In genomic region chr16:20900299-20901067, GRCh38 we compare ENCODE assay signal across 1 cellular context.
TF ChIP-seq lines count a peak whose summit lies in the region.

A gene with protein sequence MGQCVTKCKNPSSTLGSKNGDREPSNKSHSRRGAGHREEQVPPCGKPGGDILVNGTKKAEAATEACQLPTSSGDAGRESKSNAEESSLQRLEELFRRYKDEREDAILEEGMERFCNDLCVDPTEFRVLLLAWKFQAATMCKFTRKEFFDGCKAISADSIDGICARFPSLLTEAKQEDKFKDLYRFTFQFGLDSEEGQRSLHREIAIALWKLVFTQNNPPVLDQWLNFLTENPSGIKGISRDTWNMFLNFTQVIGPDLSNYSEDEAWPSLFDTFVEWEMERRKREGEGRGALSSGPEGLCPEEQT (minus strand): TSS chr16:20900358. CDS start chr16:20862538, 37,820 bp downstream.
A gene with protein sequence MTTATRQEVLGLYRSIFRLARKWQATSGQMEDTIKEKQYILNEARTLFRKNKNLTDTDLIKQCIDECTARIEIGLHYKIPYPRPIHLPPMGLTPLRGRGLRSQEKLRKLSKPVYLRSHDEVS (plus strand): TSS chr16:20900771. CDS start chr16:20915556, 14,785 bp downstream.

TF ChIP-seq in HepG2, 621 proteins besides CTCF, POLR2A, EP300 and RAD21 (continued from another document):
- TF ChIP-seq MAZ (IDR thresholded peaks at IDR 0.05; ENCODE audit: borderline replicate concordance, low read depth, low read length) (peak; percentile 71; the same call in 1 of the 2 replicates), MAZ (CRISPR knock-in tag; IDR thresholded peaks at IDR 0.05; ENCODE audit: low read depth) (peak; percentile 65), ZFP36L2 (CRISPR knock-in tag; IDR thresholded peaks at IDR 0.05) (no peak), DPF2 (CRISPR knock-in tag; IDR thresholded peaks at IDR 0.05; ENCODE audit: borderline replicate concordance, low read depth) (no peak), KDM2A (CRISPR knock-in tag; IDR thresholded peaks at IDR 0.05; ENCODE audit: borderline replicate concordance, low read depth) (peak; percentile 79; the same call in 1 of the 2 replicates), FOXM1 (CRISPR knock-in tag; IDR thresholded peaks at IDR 0.05) (no peak), ZNF569 (CRISPR knock-in tag; IDR thresholded peaks at IDR 0.05; ENCODE audit: borderline replicate concordance) (0 out of 2 replicates have a peak, but pooled peaks have one; percentile 30), TCF7L2 (IDR thresholded peaks at IDR 0.05; ENCODE audit: low read depth, low read length) (no peak), ARID5B (CRISPR knock-in tag; IDR thresholded peaks at IDR 0.05) (no peak; the same call in 1 of the 2 replicates)
- TF ChIP-seq, protein P1, sequence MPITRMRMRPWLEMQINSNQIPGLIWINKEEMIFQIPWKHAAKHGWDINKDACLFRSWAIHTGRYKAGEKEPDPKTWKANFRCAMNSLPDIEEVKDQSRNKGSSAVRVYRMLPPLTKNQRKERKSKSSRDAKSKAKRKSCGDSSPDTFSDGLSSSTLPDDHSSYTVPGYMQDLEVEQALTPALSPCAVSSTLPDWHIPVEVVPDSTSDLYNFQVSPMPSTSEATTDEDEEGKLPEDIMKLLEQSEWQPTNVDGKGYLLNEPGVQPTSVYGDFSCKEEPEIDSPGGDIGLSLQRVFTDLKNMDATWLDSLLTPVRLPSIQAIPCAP (CRISPR knock-in tag; IDR thresholded peaks at IDR 0.05; ENCODE audit: low read depth), result peak; percentile 86; the same call in 1 of the 2 replicates
- TF ChIP-seq, protein P2, sequence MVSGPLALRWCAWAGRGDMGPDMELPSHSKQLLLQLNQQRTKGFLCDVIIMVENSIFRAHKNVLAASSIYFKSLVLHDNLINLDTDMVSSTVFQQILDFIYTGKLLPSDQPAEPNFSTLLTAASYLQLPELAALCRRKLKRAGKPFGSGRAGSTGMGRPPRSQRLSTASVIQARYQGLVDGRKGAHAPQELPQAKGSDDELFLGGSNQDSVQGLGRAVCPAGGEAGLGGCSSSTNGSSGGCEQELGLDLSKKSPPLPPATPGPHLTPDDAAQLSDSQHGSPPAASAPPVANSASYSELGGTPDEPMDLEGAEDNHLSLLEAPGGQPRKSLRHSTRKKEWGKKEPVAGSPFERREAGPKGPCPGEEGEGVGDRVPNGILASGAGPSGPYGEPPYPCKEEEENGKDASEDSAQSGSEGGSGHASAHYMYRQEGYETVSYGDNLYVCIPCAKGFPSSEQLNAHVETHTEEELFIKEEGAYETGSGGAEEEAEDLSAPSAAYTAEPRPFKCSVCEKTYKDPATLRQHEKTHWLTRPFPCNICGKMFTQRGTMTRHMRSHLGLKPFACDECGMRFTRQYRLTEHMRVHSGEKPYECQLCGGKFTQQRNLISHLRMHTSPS (CRISPR knock-in tag; IDR thresholded peaks at IDR 0.05; ENCODE audit: low read depth), result no peak
